In genomic region chr15:40250304-40250656, GRCh38 we compare ENCODE assay signal across 25 cellular contexts. TPM values are rescaled to one million over a fixed set of nuclear protein-coding genes. Genes with fewer than 3 reads are reported as not detected.
"Had no signal": no experiment of that assay in that cellular context is flagged by ENCODE, and none has a peak within 500 bp of the region (broad histone marks: within the 10 kb centered on the region; RNA-seq: fewer than 3 reads in every experiment).

No MANE protein-coding gene starts in this region.

- H3K36me3 Mint-ChIP-seq: activated CD4-positive, alpha-beta memory T cell treated with anti-CD3 and anti-CD28 coated beads for 36 hours; activated naive CD8-positive, alpha-beta T cell treated with anti-CD3 and anti-CD28 coated beads for 36 hours; immature natural killer cell; naive thymus-derived CD4-positive, alpha-beta T cell had no signal

- H3K9me3 ChIP-seq: left lung, tibial artery had no signal

- H3K27ac ChIP-seq: coronary artery, foreskin keratinocyte, hepatocyte, left lung, neural progenitor cell, tibial artery had no signal

- H3K36me3 ChIP-seq: left lung, neural progenitor cell, tibial artery had no signal

- H3K27ac Mint-ChIP-seq: activated CD4-positive, alpha-beta memory T cell treated with anti-CD3 and anti-CD28 coated beads for 36 hours; activated naive CD8-positive, alpha-beta T cell treated with anti-CD3 and anti-CD28 coated beads for 36 hours; naive thymus-derived CD4-positive, alpha-beta T cell; neural progenitor cell; progenitor cell of endocrine pancreas; stimulated activated naive CD8-positive, alpha-beta T cell treated with anti-CD3 and anti-CD28 coated beads, Interleukin-15, Interleukin-2, amounts not matched to agents 100 ng/mL and 50 ng/mL, for 24 hours had no signal

- DNase-seq: activated CD4-positive, alpha-beta memory T cell treated with anti-CD3 and anti-CD28 coated beads for 36 hours; activated CD4-positive, alpha-beta T cell treated with anti-CD3 and anti-CD28 coated beads for 48 hours; activated naive CD4-positive, alpha-beta T cell treated with Interleukin-2 at 50 U/mL for 16 hours; activated naive CD8-positive, alpha-beta T cell treated with anti-CD3 and anti-CD28 coated beads for 36 hours; activated T-cell treated with anti-CD3 and anti-CD28 coated beads, Interleukin-2, amount 50 U/mL, for 48 hours; cerebellar nuclear complex; immature natural killer cell; naive thymus-derived CD4-positive, alpha-beta T cell; retina; stimulated activated CD4-positive, alpha-beta T cell treated with anti-CD3 and anti-CD28 coated beads, Interleukin-12 subunit alpha, Interleukin-12 subunit beta, amount 100 ng/mL, for 4 hours; T-helper 1 cell had no signal

- H3K4me3 ChIP-seq: coronary artery, hepatocyte, left lung, neural progenitor cell, tibial artery had no signal

- H3K27me3 ChIP-seq: foreskin keratinocyte, tibial artery had no signal

- ATAC-seq: left lung; naive thymus-derived CD4-positive, alpha-beta T cell had no signal

- H3K4me3 Mint-ChIP-seq: activated CD4-positive, alpha-beta memory T cell treated with anti-CD3 and anti-CD28 coated beads for 36 hours; activated naive CD8-positive, alpha-beta T cell treated with anti-CD3 and anti-CD28 coated beads for 36 hours; stimulated activated naive CD8-positive, alpha-beta T cell treated with anti-CD3 and anti-CD28 coated beads, Interleukin-15, Interleukin-2, amounts not matched to agents 100 ng/mL and 50 ng/mL, for 24 hours had no signal

- H3K9me3 Mint-ChIP-seq: activated CD4-positive, alpha-beta memory T cell treated with anti-CD3 and anti-CD28 coated beads for 36 hours; activated naive CD8-positive, alpha-beta T cell treated with anti-CD3 and anti-CD28 coated beads for 36 hours; immature natural killer cell; naive thymus-derived CD4-positive, alpha-beta T cell; stimulated activated naive CD8-positive, alpha-beta T cell treated with anti-CD3 and anti-CD28 coated beads, Interleukin-15, Interleukin-2, amounts not matched to agents 100 ng/mL and 50 ng/mL, for 24 hours had no signal

RNA-seq across cellular contexts. Expression of gene PAK6, which starts 11.4 kb away (rescaled TPM):
- total RNA-seq: lung microvascular endothelial cell, osteocyte had no signal

RNA-seq across cellular contexts. Expression of gene ANKRD63, which starts 32.6 kb away (rescaled TPM):
- total RNA-seq: activated CD4-positive, alpha-beta memory T cell treated with anti-CD3 and anti-CD28 coated beads for 36 hours; activated naive CD8-positive, alpha-beta T cell treated with anti-CD3 and anti-CD28 coated beads for 36 hours; bronchial epithelial cell; epithelial cell of proximal tubule; foreskin keratinocyte; left lung; lung microvascular endothelial cell; progenitor cell of endocrine pancreas; skeletal muscle tissue; urinary bladder had no signal

RNA-seq across cellular contexts. Expression of gene PLCB2, which starts 57.5 kb away (rescaled TPM):
- total RNA-seq: bronchial epithelial cell had no signal
